Comparison of ENCODE assay signal across 8 cellular contexts in genomic region chrX:68832101-68832416, GRCh38. TPM values are rescaled to one million over a fixed set of nuclear protein-coding genes. Genes with fewer than 3 reads are reported as not detected.
DNase-seq lines count a peak whose midpoint lies in the region; ATAC-seq, FAIRE-seq and TF ChIP-seq lines count a peak whose summit lies in the region.

No MANE protein-coding gene starts in this region.

- no peaks in the 10 kb centered on the region for H3K79me2 ChIP-seq in H1 (ENCODE audit: control insufficient read depth in 1 of 2, insufficient read depth in 2 of 2, low read length in 2 of 2)

- H2BK20ac ChIP-seq in H1 (ENCODE audit: low read length): no peak overlapping the region

- no peak for TF ChIP-seq POLR2A in H1 (IDR thresholded peaks at IDR 0.05; ENCODE audit: control extremely low read depth in 1 of 2, low read depth in 2 of 2, low read length in 2 of 2)
- no peak for TF ChIP-seq POLR2A in GM12892 (IDR thresholded peaks at IDR 0.05; ENCODE audit: low read depth, low read length)

- no peak overlapping the region for H3K18ac ChIP-seq in H1 (ENCODE audit: extremely low read depth, low read length)

- no peaks in the 10 kb centered on the region; a peak in 1 of 4 replicates for H3K9me3 ChIP-seq in H1 (ENCODE audit: insufficient read depth in 2 of 2, low read depth in 1 of 2, low read length in 1 of 2)
- H3K9me3 ChIP-seq in mesodermal cell (ENCODE audit: control insufficient read depth, low read length): no peaks in the 10 kb centered on the region
- H3K9me3 ChIP-seq in thoracic aorta: no peaks in the 10 kb centered on the region

- H3K14ac ChIP-seq in H1 (ENCODE audit: insufficient read length): no peak overlapping the region

- no peaks in the 10 kb centered on the region for H3K36me3 ChIP-seq in H1 (ENCODE audit: control insufficient read depth in 2 of 4, insufficient read depth in 4 of 4, low read length in 3 of 4)
- peaks cover 11% of the 10 kb centered on the region for H3K36me3 ChIP-seq in mesodermal cell (ENCODE audit: control insufficient read depth, insufficient read depth, low read length)
- H3K36me3 ChIP-seq in thoracic aorta: no peaks in the 10 kb centered on the region

- H2BK15ac ChIP-seq in H1 (ENCODE audit: low read length): no peak overlapping the region

- H2AK5ac ChIP-seq in H1 (ENCODE audit: low read depth, low read length): no peak overlapping the region

- H3K27ac Mint-ChIP-seq in T-cell: no peak overlapping the region

- no peak for TF ChIP-seq EP300 in H1 (IDR thresholded peaks at IDR 0.05; ENCODE audit: borderline replicate concordance in 1 of 2, low read depth in 2 of 2, low read length in 2 of 2)

- H3K23ac ChIP-seq in H1 (ENCODE audit: insufficient read length): no peak overlapping the region

- TF ChIP-seq CTCF in H1 (IDR thresholded peaks at IDR 0.05; ENCODE audit: control extremely low read depth in 1 of 3, insufficient read depth in 1 of 3, low read depth in 1 of 3, low read length in 3 of 3) (no peak), thoracic aorta (IDR thresholded peaks at IDR 0.05) (no peak)

- no peak overlapping the region for H4K5ac ChIP-seq in H1 (ENCODE audit: insufficient read length, low read depth, low read length)

- no peak overlapping the region for H3K27ac ChIP-seq in H1 (ENCODE audit: low read depth, low read length)
- no peak overlapping the region for H3K27ac ChIP-seq in mesodermal cell (ENCODE audit: low read depth, low read length, severe bottlenecking)
- H3K27ac ChIP-seq in thoracic aorta: no peak overlapping the region

- H4K20me1 ChIP-seq in H1 (replicated peaks in 1 of 2; ENCODE audit: control insufficient read depth in 1 of 2, insufficient read depth in 2 of 2, low read length in 2 of 2): peaks cover 15 to 20% of the 10 kb centered on the region in 2 experiments

- no peaks in the 10 kb centered on the region for H3K79me1 ChIP-seq in H1 (ENCODE audit: low read depth, low read length)

- H3K4me1 ChIP-seq in H1 (replicated peaks in 1 of 4; ENCODE audit: control insufficient read depth in 3 of 4, insufficient read depth in 4 of 4, low read length in 3 of 4) (peaks cover 0 to 14% (median 3%) of the 10 kb centered on the region in 4 experiments; a peak in 5 of 7 replicates), mesodermal cell (ENCODE audit: control insufficient read depth, insufficient read depth, low read length, poor library complexity, severe bottlenecking) (peaks cover 9% of the 10 kb centered on the region), thoracic aorta (ENCODE audit: control insufficient read depth in 1 of 2, low read depth in 2 of 2) (peaks cover 4 to 21% of the 10 kb centered on the region in 2 donors)

- H3K27me3 ChIP-seq in H1 (replicated peaks in 1 of 4; ENCODE audit: control insufficient read depth in 3 of 4, extremely low read depth in 1 of 4, insufficient read depth in 3 of 4, low read length in 3 of 4) (peaks cover 35 to 76% (median 69%) of the 10 kb centered on the region in 4 experiments), thoracic aorta (replicated peaks; ENCODE audit: insufficient read depth) (no peaks in the 10 kb centered on the region)

- H3K36me3 Mint-ChIP-seq in T-cell: peaks cover 4% of the 10 kb centered on the region

- no peak overlapping the region for H3K9ac ChIP-seq in H1 (replicated peaks in 1 of 4; ENCODE audit: extremely low read depth in 1 of 4, low read depth in 3 of 4, low read length in 3 of 4)

- H3K4ac ChIP-seq in H1 (replicated peaks; ENCODE audit: insufficient read length, low read depth, low read length): no peak overlapping the region

- H3K9me3 Mint-ChIP-seq in T-cell: no peaks in the 10 kb centered on the region

- no peak overlapping the region for H4K91ac ChIP-seq in H1 (replicated peaks; ENCODE audit: insufficient read length, low read length)

- no peak; a peak in 1 of 4 replicates for TF ChIP-seq RAD21 in H1 (IDR thresholded peaks at IDR 0.05 in 1 of 2, conservative IDR thresholded peaks at IDR 0.05 in 1 of 2; ENCODE audit: low read depth in 2 of 2, low read length in 2 of 2)

- no peaks in the 10 kb centered on the region for H3K27me3 Mint-ChIP-seq in T-cell

- peak in 4 of 34 experiments; percentile 1 to 24 (median 10) for DNase-seq in T-cell
- peak in 1 of 2 experiments; percentile 40 for DNase-seq in H1 (ENCODE audit: low read depth in 1 of 2, low spot score in 2 of 2)
- DNase-seq in thoracic aorta (ENCODE audit: low spot score): no peak
- DNase-seq in GM12892 (ENCODE audit: insufficient read length): no peak
- no peak for DNase-seq in NCI-H2196 treated with DMSO at 0.1 percent for 48 hours (lab: John Stamatoyannopoulos, UW; ENCODE audit: unreplicated experiment)

- peaks cover 10% of the 10 kb centered on the region; the same call in 1 of the 2 replicates for H3K23me2 ChIP-seq in H1 (ENCODE audit: low read depth, low read length)

- no peak overlapping the region for H2BK120ac ChIP-seq in H1 (replicated peaks; ENCODE audit: low read depth, low read length)

- 1% methylated on average over 11 of the region's 11 CpGs; no CpG with 5 or more reads in 1 of the 2 experiments for WGBS in H1 (ENCODE audit: extremely low coverage in 1 of 2, insufficient coverage in 1 of 2, insufficient read length in 1 of 2, insufficient replicate concordance in 2 of 2, low coverage in 1 of 2, low lambda C conversion rate in 2 of 2, missing lambda C conversion rate in 1 of 2), 2 experiments
- 0 to 3% methylated on average over 2 to 8 of the region's 11 CpGs for WGBS in mesodermal cell (ENCODE audit: insufficient coverage in 2 of 2), 2 experiments

- H3K4me1 Mint-ChIP-seq in T-cell: peaks cover 21 to 30% (median 24%) of the 10 kb centered on the region in 3 donors

- CTCF ChIA-PET in T-cell (lab: Charles Lee): interaction anchor here in 1 of 2 donors (0.5 kb wide), 1 partner anchor 1146 kb away, joined by 4 read pairs; no protein-coding TSS in a partner anchor
- CTCF ChIA-PET in H1 (lab: Charles Lee; ENCODE audit: partially characterized antibody): interaction anchor here (1.1 to 2.5 kb wide), 5 partner anchors 63 to 556 kb away, joined by 3 to 12 read pairs (median 3); no protein-coding TSS in a partner anchor

- peak overlapping the region; percentile 54 to 59 for H3K4me2 ChIP-seq in H1 (ENCODE audit: insufficient read depth in 1 of 2, low read depth in 2 of 2, low read length in 2 of 2)

- H2AFZ ChIP-seq in H1 (ENCODE audit: low read length): no peak overlapping the region

- peak overlapping the region; percentile 47 to 93 (median 86) for H3K4me3 Mint-ChIP-seq in T-cell

- H2BK12ac ChIP-seq in H1 (ENCODE audit: low read depth, low read length): no peak overlapping the region

- H3K4me3 ChIP-seq in H1 (ENCODE audit: extremely low read depth in 1 of 4, insufficient read depth in 2 of 4, low read depth in 3 of 4, low read length in 4 of 4) (peak overlapping the region in 1 of 4 experiments; percentile 37; a peak in 4 of 8 replicates), mesodermal cell (ENCODE audit: extremely low read depth, insufficient read depth, low read length, poor library complexity, severe bottlenecking) (peak overlapping the region; percentile 67), thoracic aorta (peak overlapping the region; percentile 86)

- H2BK5ac ChIP-seq in H1 (ENCODE audit: low read depth, low read length): no peak overlapping the region

- peak; percentile 39 for FAIRE-seq in H1 (lab: Jason Lieb, UNC)
- no peak for FAIRE-seq in GM12892 (lab: Jason Lieb, UNC)

- POLR2A ChIA-PET in T-cell (lab: Charles Lee) (no interaction called here), H1 (lab: Charles Lee; ENCODE audit: partially characterized antibody) (interaction anchor here (0.7 to 1.2 kb wide), 4 partner anchors 16 to 158 kb away, joined by 3 to 4 read pairs (median 4); no protein-coding TSS in a partner anchor)

- no peak overlapping the region for H3K56ac ChIP-seq in H1 (replicated peaks; ENCODE audit: insufficient read length, low read depth, low read length)

- H4K8ac ChIP-seq in H1 (ENCODE audit: extremely low read depth, insufficient read depth, low read length): no peak overlapping the region

- peak; percentile 37 for ATAC-seq in GM18520 (IDR thresholded peaks at IDR 0.05; ENCODE audit: unreplicated experiment)
- peak; percentile 33 for ATAC-seq in HG03280 (IDR thresholded peaks at IDR 0.05; ENCODE audit: unreplicated experiment)
- ATAC-seq in T-cell (replicated peaks in 1 of 4): no peak
- ATAC-seq in thoracic aorta (ENCODE audit: insufficient number of reproducible peaks, low FRiP score, low read depth): no peak

TF ChIP-seq in H1, 55 proteins besides CTCF, POLR2A, EP300 and RAD21:
- TF ChIP-seq JUND (IDR thresholded peaks at IDR 0.05; ENCODE audit: low read length): no peak
- TF ChIP-seq BRCA1 (IDR thresholded peaks at IDR 0.05; ENCODE audit: low read depth, low read length): no peak
- TF ChIP-seq SP1 (IDR thresholded peaks at IDR 0.05; ENCODE audit: low read depth, low read length): no peak
- no peak for TF ChIP-seq SRF (IDR thresholded peaks at IDR 0.05; ENCODE audit: low read depth, low read length)
- TF ChIP-seq NANOG (IDR thresholded peaks at IDR 0.05; ENCODE audit: insufficient read depth, low read depth, low read length, poor library complexity, severe bottlenecking): no peak
- TF ChIP-seq EZH2 (IDR thresholded peaks at IDR 0.05; ENCODE audit: low read depth, low read length, severe bottlenecking): no peak
- TF ChIP-seq EGR1 (IDR thresholded peaks at IDR 0.05; ENCODE audit: borderline replicate concordance, low read depth, low read length): no peak
TF ChIP-seq in H1: peak in this region for 0.

RNA-seq across cellular contexts. Expression of gene EFNB1, which starts 3.2 kb away (rescaled TPM):
- total RNA-seq in T-cell (1 to 10 TPM; 3.9 to 7.8 (median 7.4) TPM), thoracic aorta (10 to 100 TPM; 19.4 to 21.7 TPM)
- total RNA-seq in H1 (2021; fragmentation: NEBNext Ultra II Directional; extraction: Animal tissue kit (Norgen Biotek cat#: 25700)): 2.3 and 3.0 TPM in 2 replicates
- 5.4 and 6.1 TPM in 2 replicates for polyA plus RNA-seq in H1 (2011; rRNA removed)
- polyA plus RNA-seq in H1 (2011; cell fraction: cytosol; rRNA removed): 6.0 TPM
- polyA plus RNA-seq in H1 (2011; cell fraction: nucleus; rRNA removed): 4.2 TPM
- 2.6 to 5.2 TPM (median 4.2 TPM) in 4 replicates for polyA plus RNA-seq in H1 (2012, experiment 1 of 2)
- 4.1 TPM for polyA plus RNA-seq in H1 (2012, experiment 2 of 2)
- polyA plus RNA-seq in H1 (2013, experiment 1 of 2): 2.3 TPM
- 2.1 TPM for polyA plus RNA-seq in H1 (2013, experiment 2 of 2)
- polyA minus RNA-seq in H1 (2011; rRNA and poly(A)+ RNA removed): 2.8 and 3.6 TPM in 2 replicates
- 2.3 TPM for polyA minus RNA-seq in H1 (2011; cell fraction: cytosol; rRNA and poly(A)+ RNA removed)
- polyA minus RNA-seq in H1 (2011; cell fraction: nucleus; rRNA and poly(A)+ RNA removed): 2.3 TPM
- polyA plus RNA-seq in mesodermal cell (2013, experiment 1 of 2): 40.2 TPM
- 36.0 TPM for polyA plus RNA-seq in mesodermal cell (2013, experiment 2 of 2)
- polyA plus RNA-seq in GM12892 (2012; ENCODE audit: missing spikeins): 0.42 TPM

Comparison
In these comparisons a context has a peak if more than half of its experiments do, and no peak if none do; other contexts are left out.
1. ATAC-seq: peak in GM18520 (single experiment) and HG03280 (single experiment); none in T-cell (0 of 4) and thoracic aorta (single experiment).